Comparison of ENCODE assay signal across 30 cellular contexts in the genomic region with DNA sequence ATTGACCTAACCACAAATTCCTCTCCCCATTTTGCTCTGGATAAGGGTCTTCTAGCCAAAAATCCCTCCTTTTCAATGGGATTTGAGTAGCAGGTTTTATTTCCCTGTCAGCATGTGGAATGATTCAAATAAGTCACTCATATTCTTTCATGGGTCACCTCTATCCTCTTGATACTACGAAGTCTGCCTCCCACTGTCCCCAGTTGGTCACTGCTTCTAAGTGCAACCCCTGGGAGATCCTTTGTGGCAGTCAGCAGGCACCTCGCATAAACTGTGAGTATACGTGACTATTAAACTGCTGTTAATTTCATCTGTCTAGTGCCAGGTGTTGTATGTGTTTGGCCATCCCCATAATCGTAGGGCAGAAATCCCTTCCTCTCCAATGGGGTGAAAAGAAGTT.
"Had no signal": no experiment of that assay in that cellular context is flagged by ENCODE, and none has a peak within 500 bp of the region (broad histone marks: within the 10 kb centered on the region; RNA-seq: fewer than 3 reads in every experiment).

No MANE protein-coding gene starts in this region.

- DNase-seq: activated CD4-positive, alpha-beta memory T cell treated with anti-CD3 and anti-CD28 coated beads, Interleukin-2, amount 10 ng/mL, durations not matched to agents 7 days and 5 days; activated CD4-positive, alpha-beta T cell treated with anti-CD3 and anti-CD28 coated beads for 36 hours; activated CD4-positive, alpha-beta T cell treated with anti-CD3 and anti-CD28 coated beads, Interleukin-2, amount 50 U/mL, for 1 hour; activated CD4-positive, CD25-positive, alpha-beta regulatory T cell; activated gamma-delta T cell; activated naive CD4-positive, alpha-beta T cell treated with anti-CD3 and anti-CD28 coated beads for 36 hours; activated T-cell treated with anti-CD3 and anti-CD28 coated beads for 4 hours; activated T-cell treated with anti-CD3 and anti-CD28 coated beads, Interleukin-2, amount 50 U/mL, for 48 hours; amygdala; KG1; MV-4-11; NCI-H1092 treated with DMSO at 0.1 percent for 48 hours; NCI-H1417 treated with DMSO at 0.1 percent for 48 hours; NCI-H1694; NCI-H2029; NCI-H2107; NCI-H2171 treated with DMSO at 0.1 percent for 48 hours; NCI-H226; NCI-H526; T-cell; T-helper 2 cell; T1000 had no signal

- H3K27me3 Mint-ChIP-seq: activated CD4-positive, alpha-beta memory T cell treated with anti-CD3 and anti-CD28 coated beads, Interleukin-2, amount 10 ng/mL, durations not matched to agents 7 days and 5 days; activated CD4-positive, alpha-beta T cell treated with anti-CD3 and anti-CD28 coated beads for 36 hours; activated naive CD8-positive, alpha-beta T cell; activated T-helper 17 cell treated with anti-CD3 and anti-CD28 coated beads, Interleukin-2, amount 50 U/mL, for 72 hours; brain; central memory CD8-positive, alpha-beta T cell; T-cell had no signal

- H3K4me1 Mint-ChIP-seq: activated CD4-positive, alpha-beta memory T cell treated with anti-CD3 and anti-CD28 coated beads, Interleukin-2, amount 10 ng/mL, durations not matched to agents 7 days and 5 days; activated CD4-positive, alpha-beta T cell treated with anti-CD3 and anti-CD28 coated beads for 36 hours; activated T-helper 17 cell treated with anti-CD3 and anti-CD28 coated beads, Interleukin-2, amount 50 U/mL, for 72 hours; central memory CD8-positive, alpha-beta T cell; T-cell had no signal

- H3K27ac ChIP-seq: SK-N-MC had no signal

- H3K36me3 Mint-ChIP-seq: activated naive CD8-positive, alpha-beta T cell; brain; T-cell had no signal

- H3K4me3 ChIP-seq: SK-N-MC had no signal

- H3K4me3 Mint-ChIP-seq: activated CD4-positive, alpha-beta memory T cell treated with anti-CD3 and anti-CD28 coated beads, Interleukin-2, amount 10 ng/mL, durations not matched to agents 7 days and 5 days; activated CD4-positive, alpha-beta T cell treated with anti-CD3 and anti-CD28 coated beads for 36 hours; activated naive CD4-positive, alpha-beta T cell treated with anti-CD3 and anti-CD28 coated beads for 36 hours; activated naive CD8-positive, alpha-beta T cell; activated T-helper 17 cell treated with anti-CD3 and anti-CD28 coated beads, Interleukin-2, amount 50 U/mL, for 72 hours; brain; central memory CD8-positive, alpha-beta T cell; T-cell had no signal

- ATAC-seq: activated CD4-positive, alpha-beta T cell treated with anti-CD3 and anti-CD28 coated beads for 36 hours; activated T-helper 17 cell treated with anti-CD3 and anti-CD28 coated beads, Interleukin-2, amount 50 U/mL, for 72 hours; Right ventricle myocardium inferior; T-cell had no signal

- H3K27ac Mint-ChIP-seq: activated CD4-positive, alpha-beta memory T cell treated with anti-CD3 and anti-CD28 coated beads, Interleukin-2, amount 10 ng/mL, durations not matched to agents 7 days and 5 days; activated CD4-positive, alpha-beta T cell treated with anti-CD3 and anti-CD28 coated beads for 36 hours; activated naive CD4-positive, alpha-beta T cell treated with anti-CD3 and anti-CD28 coated beads for 36 hours; activated naive CD8-positive, alpha-beta T cell; activated T-helper 17 cell treated with anti-CD3 and anti-CD28 coated beads, Interleukin-2, amount 50 U/mL, for 72 hours; T-cell had no signal

- FAIRE-seq: astrocyte, TTC549 had no signal
